17 cellular contexts compared by ENCODE assay signal in genomic region chr4:67291639-67292038, GRCh38.
"Had no signal": no experiment of that assay in that cellular context is flagged by ENCODE, and none has a peak within 500 bp of the region (broad histone marks: within the 10 kb centered on the region; RNA-seq: fewer than 3 reads in every experiment).

No MANE protein-coding gene starts in this region.

- H3K9me3 Mint-ChIP-seq: activated naive CD8-positive, alpha-beta T cell treated with anti-CD3 and anti-CD28 coated beads for 36 hours; stimulated activated effector memory CD8-positive, alpha-beta T cell treated with anti-CD3 and anti-CD28 coated beads, Interleukin-12 subunit alpha, Interleukin-12 subunit beta, amount 100 ng/mL, for 72 hours had no signal

- H3K9ac ChIP-seq: parathyroid adenoma had no signal

- H3K4me1 ChIP-seq: parathyroid adenoma, right lobe of liver, stomach had no signal

- DNase-seq: activated CD4-positive, alpha-beta T cell treated with anti-CD3 and anti-CD28 coated beads for 36 hours; activated CD4-positive, alpha-beta T cell treated with anti-CD3 and anti-CD28 coated beads, Interleukin-2, amount 50 U/mL, for 48 hours; activated naive CD4-positive, alpha-beta T cell; activated naive CD8-positive, alpha-beta T cell treated with anti-CD3 and anti-CD28 coated beads for 36 hours; amniotic stem cell; effector memory CD8-positive, alpha-beta T cell; mesenchymal stem cell; naive thymus-derived CD4-positive, alpha-beta T cell; right lobe of liver; stimulated activated CD4-positive, alpha-beta T cell treated with anti-CD3 and anti-CD28 coated beads, Interleukin-4, amount 100 ng/mL, for 24 hours; stomach; trophoblast cell had no signal

- H3K4me3 Mint-ChIP-seq: activated CD4-positive, alpha-beta T cell treated with anti-CD3 and anti-CD28 coated beads for 36 hours; activated naive CD8-positive, alpha-beta T cell treated with anti-CD3 and anti-CD28 coated beads for 36 hours; effector memory CD8-positive, alpha-beta T cell; naive thymus-derived CD4-positive, alpha-beta T cell; stimulated activated effector memory CD8-positive, alpha-beta T cell treated with anti-CD3 and anti-CD28 coated beads, Interleukin-12 subunit alpha, Interleukin-12 subunit beta, amount 100 ng/mL, for 72 hours; WTC11 had no signal

- H3K27ac Mint-ChIP-seq: activated CD4-positive, alpha-beta T cell treated with anti-CD3 and anti-CD28 coated beads for 36 hours; activated naive CD8-positive, alpha-beta T cell treated with anti-CD3 and anti-CD28 coated beads for 36 hours; effector memory CD8-positive, alpha-beta T cell; naive thymus-derived CD4-positive, alpha-beta T cell; stimulated activated effector memory CD8-positive, alpha-beta T cell treated with anti-CD3 and anti-CD28 coated beads, Interleukin-12 subunit alpha, Interleukin-12 subunit beta, amount 100 ng/mL, for 72 hours; WTC11 had no signal

- H3K27me3 ChIP-seq: hepatocyte, neutrophil, right lobe of liver, stomach had no signal

- H3K27me3 Mint-ChIP-seq: activated CD4-positive, alpha-beta T cell treated with anti-CD3 and anti-CD28 coated beads for 36 hours; activated naive CD8-positive, alpha-beta T cell treated with anti-CD3 and anti-CD28 coated beads for 36 hours; effector memory CD8-positive, alpha-beta T cell had no signal

- H2AFZ ChIP-seq: hepatocyte, parathyroid adenoma had no signal

- H3K9me3 ChIP-seq: neutrophil, right lobe of liver had no signal

- H3K79me2 ChIP-seq: hepatocyte, parathyroid adenoma had no signal

- H3K36me3 ChIP-seq: neutrophil, right lobe of liver, stomach had no signal

- ATAC-seq: activated CD4-positive, alpha-beta T cell treated with anti-CD3 and anti-CD28 coated beads for 36 hours; effector memory CD8-positive, alpha-beta T cell; naive thymus-derived CD4-positive, alpha-beta T cell; right lobe of liver; stimulated activated effector memory CD8-positive, alpha-beta T cell treated with anti-CD3 and anti-CD28 coated beads, Interleukin-12 subunit alpha, Interleukin-12 subunit beta, amount 100 ng/mL, for 72 hours had no signal

- H3K4me3 ChIP-seq: hepatocyte, right lobe of liver, stomach had no signal

- H3K36me3 Mint-ChIP-seq: activated naive CD8-positive, alpha-beta T cell treated with anti-CD3 and anti-CD28 coated beads for 36 hours; naive thymus-derived CD4-positive, alpha-beta T cell; stimulated activated effector memory CD8-positive, alpha-beta T cell treated with anti-CD3 and anti-CD28 coated beads, Interleukin-12 subunit alpha, Interleukin-12 subunit beta, amount 100 ng/mL, for 72 hours had no signal

- H3K4me1 Mint-ChIP-seq: activated CD4-positive, alpha-beta T cell treated with anti-CD3 and anti-CD28 coated beads for 36 hours; activated naive CD8-positive, alpha-beta T cell treated with anti-CD3 and anti-CD28 coated beads for 36 hours; naive thymus-derived CD4-positive, alpha-beta T cell; stimulated activated effector memory CD8-positive, alpha-beta T cell treated with anti-CD3 and anti-CD28 coated beads, Interleukin-12 subunit alpha, Interleukin-12 subunit beta, amount 100 ng/mL, for 72 hours had no signal

- H3K27ac ChIP-seq: hepatocyte, neutrophil, parathyroid adenoma, right lobe of liver, stomach had no signal

- H3K4me2 ChIP-seq: hepatocyte had no signal
